ENCODE assay signal across 1 cellular context in genomic region chr2:110818767-110819481, GRCh38.
TF ChIP-seq lines count a peak whose summit lies in the region.

No MANE protein-coding gene starts in this region.

TF ChIP-seq in K562, 482 proteins besides CTCF, POLR2A, EP300 and RAD21 (continued from another document):
- no peak for TF ChIP-seq CHD7 (IDR thresholded peaks at IDR 0.05; ENCODE audit: low read depth, low read length)
- no peak for TF ChIP-seq GTF2E2 (tag; IDR thresholded peaks at IDR 0.05)
- TF ChIP-seq, protein P1, sequence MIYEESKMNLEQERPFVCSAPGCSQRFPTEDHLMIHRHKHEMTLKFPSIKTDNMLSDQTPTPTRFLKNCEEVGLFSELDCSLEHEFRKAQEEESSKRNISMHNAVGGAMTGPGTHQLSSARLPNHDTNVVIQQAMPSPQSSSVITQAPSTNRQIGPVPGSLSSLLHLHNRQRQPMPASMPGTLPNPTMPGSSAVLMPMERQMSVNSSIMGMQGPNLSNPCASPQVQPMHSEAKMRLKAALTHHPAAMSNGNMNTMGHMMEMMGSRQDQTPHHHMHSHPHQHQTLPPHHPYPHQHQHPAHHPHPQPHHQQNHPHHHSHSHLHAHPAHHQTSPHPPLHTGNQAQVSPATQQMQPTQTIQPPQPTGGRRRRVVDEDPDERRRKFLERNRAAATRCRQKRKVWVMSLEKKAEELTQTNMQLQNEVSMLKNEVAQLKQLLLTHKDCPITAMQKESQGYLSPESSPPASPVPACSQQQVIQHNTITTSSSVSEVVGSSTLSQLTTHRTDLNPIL (CRISPR knock-in tag; IDR thresholded peaks at IDR 0.05), result no peak
- no peak for TF ChIP-seq PHB (CRISPR knock-in tag; IDR thresholded peaks at IDR 0.05)
